18 cellular contexts compared by ENCODE assay signal in genomic region chr11:92739020-92739419, GRCh38.
A peak's percentile ranks its signal among the peaks of the same experiment; 100 is the strongest.
DNase-seq lines count a peak whose midpoint lies in the region; ATAC-seq, FAIRE-seq and TF ChIP-seq lines count a peak whose summit lies in the region.
"Had no signal": no experiment of that assay in that cellular context is flagged by ENCODE, and none has a peak within 500 bp of the region (broad histone marks: within the 10 kb centered on the region; RNA-seq: fewer than 3 reads in every experiment).

No MANE protein-coding gene starts in this region.

- no peak for FAIRE-seq in HTR-8/SVneo (lab: Jason Lieb, UNC)
- FAIRE-seq: islet of Langerhans had no signal

- H3K4me3 ChIP-seq in AG10803 (ENCODE audit: low read length) (no peak overlapping the region), cardiac fibroblast (replicated peaks in 1 of 2; ENCODE audit: low read depth in 2 of 2, low read length in 2 of 2) (no peak overlapping the region)
- H3K4me3 ChIP-seq: psoas muscle had no signal

- peak; percentile 38 for ATAC-seq in omental fat pad (ENCODE audit: low FRiP score)
- no peak for ATAC-seq in GM18858 (IDR thresholded peaks at IDR 0.05; ENCODE audit: unreplicated experiment)
- ATAC-seq: activated naive CD4-positive, alpha-beta T cell treated with anti-CD3 and anti-CD28 coated beads, Interleukin-2, amount 50 U/mL, for 72 hours; natural killer cell had no signal

- DNase-seq in AG10803 (ENCODE audit: low read depth) = peak; percentile 77
- peak; percentile 44 for DNase-seq in NCI-H446 treated with DMSO at 0.1 percent for 48 hours (lab: John Stamatoyannopoulos, UW)
- DNase-seq in cardiac fibroblast (ENCODE audit: low read depth in 2 of 2) = peak; percentile 48 to 59
- no peak for DNase-seq in omental fat pad (ENCODE audit: low spot score)
- DNase-seq in epidermal melanocyte (ENCODE audit: insufficient read length, low spot score) = no peak
- DNase-seq in HTR-8/SVneo (ENCODE audit: insufficient read length, low spot score) = no peak
- DNase-seq in stimulated activated CD8-positive, alpha-beta memory T cell treated with anti-CD3 and anti-CD28 coated beads, Interleukin-4, amount 100 ng/mL, for 48 hours = no peak
- DNase-seq: activated T-cell treated with anti-CD3 and anti-CD28 coated beads, Interleukin-2, amount 50 U/mL, for 48 hours; BE2C; HFFc6; mesenchymal stem cell; natural killer cell; NCI-H1930; NCI-H748 treated with DMSO at 0.1 percent for 48 hours; psoas muscle had no signal

- no peak for TF ChIP-seq CTCF in AG10803 (conservative IDR thresholded peaks at IDR 0.05; ENCODE audit: low read length)
- no peak for TF ChIP-seq CTCF in cardiac fibroblast (IDR thresholded peaks at IDR 0.05; ENCODE audit: low read depth, low read length)
- no peak for TF ChIP-seq CTCF in omental fat pad (IDR thresholded peaks at IDR 0.05)

Comparison
In these comparisons a context has a peak if more than half of its experiments do, and no peak if none do; other contexts are left out.
1. DNase-seq: peak in AG10803 (single experiment), NCI-H446 treated with DMSO at 0.1 percent for 48 hours (single experiment) and cardiac fibroblast (2 of 2); none in omental fat pad (single experiment), epidermal melanocyte (single experiment), HTR-8/SVneo (single experiment) and stimulated activated CD8-positive, alpha-beta memory T cell treated with anti-CD3 and anti-CD28 coated beads, Interleukin-4, amount 100 ng/mL, for 48 hours (single experiment).